19 cellular contexts compared by ENCODE assay signal in the genomic region with DNA sequence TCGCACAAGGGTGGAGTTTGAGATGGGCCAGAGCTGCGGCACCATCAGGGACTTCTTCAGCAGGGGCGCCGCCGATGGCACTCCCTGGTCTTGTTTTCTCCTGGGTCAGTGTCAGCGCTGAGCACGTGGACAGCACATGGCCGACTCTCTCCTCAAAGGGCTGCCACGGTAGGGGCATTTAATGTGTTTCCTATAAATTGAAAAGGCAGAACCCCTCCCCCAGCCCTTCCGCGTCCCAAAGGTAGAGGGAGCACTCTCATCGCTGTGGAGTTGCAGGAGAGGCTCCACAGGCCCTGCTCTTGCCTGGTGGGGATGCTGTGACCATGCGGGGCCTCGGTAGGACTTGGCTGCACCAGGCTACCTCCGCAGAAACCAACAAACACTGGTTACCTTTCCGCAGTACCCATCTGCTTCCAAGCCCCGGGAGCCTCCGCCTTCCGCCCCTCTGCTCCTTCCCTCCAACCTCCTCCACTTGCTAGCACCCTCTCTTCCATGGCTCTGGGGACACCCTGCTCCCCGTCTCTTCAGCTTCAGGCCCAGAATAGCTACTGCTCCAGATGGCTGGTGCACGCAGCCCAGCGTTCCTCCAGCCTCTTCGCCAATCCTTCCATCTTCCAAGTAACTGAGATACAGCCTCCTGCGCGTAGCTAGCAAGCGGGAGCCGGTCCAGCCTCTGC.
DNase-seq lines count a peak whose midpoint lies in the region; ATAC-seq, FAIRE-seq and TF ChIP-seq lines count a peak whose summit lies in the region.
"Had no signal": no experiment of that assay in that cellular context is flagged by ENCODE, and none has a peak within 500 bp of the region (broad histone marks: within the 10 kb centered on the region; RNA-seq: fewer than 3 reads in every experiment).

No MANE protein-coding gene starts in this region.

- FAIRE-seq in GM12891 (lab: Jason Lieb, UNC): no peak
- FAIRE-seq: colon had no signal

- H3K4me1 ChIP-seq in GM23338 (ENCODE audit: insufficient read depth): no peaks in the 10 kb centered on the region
- H3K4me1 ChIP-seq: esophagus muscularis mucosa had no signal

- peak; percentile 99 for ATAC-seq in GM23338
- ATAC-seq in HG02642 (IDR thresholded peaks at IDR 0.05; ENCODE audit: poor library complexity, unreplicated experiment): no peak
- ATAC-seq: lower lobe of right lung; stimulated activated naive CD8-positive, alpha-beta T cell treated with anti-CD3 and anti-CD28 coated beads, Interleukin-15, Interleukin-2, amounts not matched to agents 100 U/mL and 50 U/mL, for 24 hours had no signal

- H3F3A ChIP-seq in GM23338 (replicated peaks; ENCODE audit: low read depth): no peaks in the 10 kb centered on the region

- peaks cover 8% of the 10 kb centered on the region; the same call in 2 of the 3 replicates for H3K4me1 Mint-ChIP-seq in GM23338
- H3K4me1 Mint-ChIP-seq: nephron had no signal

- TF ChIP-seq CTCF in GM23338 (conservative IDR thresholded peaks at IDR 0.05; ENCODE audit: low read depth in 2 of 2) (peak; percentile 57 to 87), WERI-Rb-1 (IDR thresholded peaks at IDR 0.05; ENCODE audit: low read depth, low read length) (peak; percentile 71), GM20000 (IDR thresholded peaks at IDR 0.05; ENCODE audit: extremely low read depth, missing control alignments) (no peak)

- H3K27ac Mint-ChIP-seq in GM23338: no peak overlapping the region
- H3K27ac Mint-ChIP-seq: nephron had no signal

- peaks cover 6% of the 10 kb centered on the region; the same call in 1 of the 2 replicates for H3K9me2 ChIP-seq in GM23338 (ENCODE audit: insufficient read depth)

- H3K9me3 Mint-ChIP-seq in GM23338: peaks cover 19% of the 10 kb centered on the region

- H3K9me3 ChIP-seq in WERI-Rb-1 (ENCODE audit: severe bottlenecking): no peaks in the 10 kb centered on the region
- H3K9me3 ChIP-seq: lower lobe of right lung had no signal

- H3K4me3 Mint-ChIP-seq in GM23338: no peak overlapping the region
- H3K4me3 Mint-ChIP-seq: nephron had no signal

- no peaks in the 10 kb centered on the region for H3K36me3 ChIP-seq in GM23338 (ENCODE audit: insufficient read depth)
- H3K36me3 ChIP-seq in WERI-Rb-1: no peaks in the 10 kb centered on the region
- H3K36me3 ChIP-seq: esophagus muscularis mucosa, lower lobe of right lung had no signal

- no peaks in the 10 kb centered on the region for H4K20me1 ChIP-seq in GM23338 (replicated peaks; ENCODE audit: insufficient read depth)

- H3K79me2 ChIP-seq in GM23338 (replicated peaks; ENCODE audit: insufficient read depth): no peaks in the 10 kb centered on the region

- no peak overlapping the region for H3K4me2 ChIP-seq in GM23338

- peaks cover 4% of the 10 kb centered on the region; the same call in 2 of the 3 replicates for H3K36me3 Mint-ChIP-seq in GM23338 (ENCODE audit: low read depth)
- H3K36me3 Mint-ChIP-seq: CD14-positive monocyte had no signal

- H3K27me3 Mint-ChIP-seq in GM23338 (ENCODE audit: insufficient read depth, low read depth, poor library complexity): peaks cover 5% of the 10 kb centered on the region

- peak overlapping the region; percentile 75 for H2AFZ ChIP-seq in GM23338

- DNase-seq in COR-L47 (lab: John Stamatoyannopoulos, UW) (peak; percentile 33), GM23338 (ENCODE audit: low spot score) (peak; percentile 85), WERI-Rb-1 (peak; percentile 56), iPS-NIHi11 (ENCODE audit: low spot score) (peak; percentile 77), GM12891 (ENCODE audit: insufficient read length, low spot score) (no peak), activated gamma-delta T cell treated with Interleukin-2 at 50 U/mL for 16 hours (no peak), GM20000 (ENCODE audit: low spot score) (no peak)
- DNase-seq: activated CD4-positive, alpha-beta T cell treated with anti-CD3 and anti-CD28 coated beads for 1 hour; GDM1; Kasumi-1; lower lobe of right lung; NCI-H2107; stimulated activated naive CD8-positive, alpha-beta T cell treated with anti-CD3 and anti-CD28 coated beads, Interleukin-15, Interleukin-2, amounts not matched to agents 100 U/mL and 50 U/mL, for 24 hours; T-helper 1 cell had no signal

- no peak overlapping the region for H3K27ac ChIP-seq in GM23338 (ENCODE audit: low read depth)
- H3K27ac ChIP-seq in WERI-Rb-1: no peak overlapping the region
- H3K27ac ChIP-seq: esophagus muscularis mucosa, lower lobe of right lung had no signal

- H3K27me3 ChIP-seq in GM23338 (ENCODE audit: insufficient read depth): no peaks in the 10 kb centered on the region
- H3K27me3 ChIP-seq in WERI-Rb-1 (ENCODE audit: insufficient read depth, low read depth, severe bottlenecking): no peaks in the 10 kb centered on the region
- H3K27me3 ChIP-seq: esophagus muscularis mucosa had no signal

- TF ChIP-seq POLR2A in GM12891 (IDR thresholded peaks at IDR 0.05; ENCODE audit: low read depth, low read length): no peak

- H3K4me3 ChIP-seq in GM23338 (no peak overlapping the region), WERI-Rb-1 (ENCODE audit: low read depth, low read length) (no peak overlapping the region)
- H3K4me3 ChIP-seq: esophagus muscularis mucosa, lower lobe of right lung had no signal

TF ChIP-seq in GM12891, 5 proteins besides CTCF, POLR2A, EP300 and RAD21:
- TF ChIP-seq SPI1 (IDR thresholded peaks at IDR 0.05; ENCODE audit: low read depth, low read length) (no peak), TAF1 (IDR thresholded peaks at IDR 0.05; ENCODE audit: low read depth, low read length) (no peak), POLR2AphosphoS5 (IDR thresholded peaks at IDR 0.05; ENCODE audit: low read depth, low read length) (no peak)

Comparison
In these comparisons a context has a peak if more than half of its experiments do, and no peak if none do; other contexts are left out.
1. DNase-seq: peak in COR-L47 (single experiment), GM23338 (single experiment), WERI-Rb-1 (single experiment) and iPS-NIHi11 (single experiment); none in GM12891 (single experiment), activated gamma-delta T cell treated with Interleukin-2 at 50 U/mL for 16 hours (single experiment) and GM20000 (single experiment).